ENCODE assay signal across 24 cellular contexts in genomic region chr13:89567025-89567424, GRCh38.
A peak's percentile ranks its signal among the peaks of the same experiment; 100 is the strongest.
DNase-seq lines count a peak whose midpoint lies in the region; ATAC-seq, FAIRE-seq and TF ChIP-seq lines count a peak whose summit lies in the region.
"Had no signal": no experiment of that assay in that cellular context is flagged by ENCODE, and none has a peak within 500 bp of the region (broad histone marks: within the 10 kb centered on the region; RNA-seq: fewer than 3 reads in every experiment).

No MANE protein-coding gene starts in this region.

- TF ChIP-seq RAD21 in A549 (conservative IDR thresholded peaks at IDR 0.05 in 1 of 2, IDR thresholded peaks at IDR 0.05 in 1 of 2), result no peak

- ATAC-seq in A549 (no peak), HG02610 (IDR thresholded peaks at IDR 0.05; ENCODE audit: unreplicated experiment) (no peak)

- TF ChIP-seq CTCF in A549 (IDR thresholded peaks at IDR 0.05), result no peak

- H3K9me3 ChIP-seq in A549, result no peaks in the 10 kb centered on the region
- peaks cover 7% of the 10 kb centered on the region; the same call in 1 of the 2 replicates for H3K9me3 ChIP-seq in SK-N-MC (ENCODE audit: low read depth, low read length)

- CTCF ChIA-PET in A549 (lab: Yijun Ruan, JAX), result no interaction called here

- FAIRE-seq in A549 (lab: Jason Lieb, UNC) (no peak), G401.6 (lab: Jason Lieb, UNC) (peak; percentile 8), colon (lab: Jason Lieb, UNC) (peak; percentile 33)
- FAIRE-seq: GM12891, GM18507 had no signal

- WGBS in A549 (ENCODE audit: missing lambda C conversion rate), result 93% methylated on average over 4 of the region's 4 CpGs

- no peak for TF ChIP-seq POLR2A in A549 (IDR thresholded peaks at IDR 0.05; ENCODE audit: low read length)

- no peak overlapping the region for H3K27ac ChIP-seq in A549
- peak overlapping the region; percentile 90 for H3K27ac ChIP-seq in SK-N-MC
- H3K27ac ChIP-seq: BLaER1 treated with 17β-estradiol and CSF1 and Interleukin-3, amounts not matched to agents 10 nM and 100 nM; C4-2B had no signal

- DNase-seq in A549 (ENCODE audit: low read depth in 1 of 2, low spot score in 1 of 2), result no peak
- no peak for DNase-seq in SK-N-MC (ENCODE audit: low read depth, low spot score)
- no peak for DNase-seq in NCI-H2171 treated with DMSO at 0.1 percent for 48 hours (lab: John Stamatoyannopoulos, UW)
- no peak for DNase-seq in CD1c-positive myeloid dendritic cell (ENCODE audit: extremely low spot score)
- DNase-seq: 8988T; AML-193; CD4-positive, alpha-beta memory T cell; CD4-positive, CD25-positive, alpha-beta regulatory T cell; CD8-positive, alpha-beta memory T cell; COR-L47; DMS 273 treated with DMSO at 0.1 percent for 48 hours; DMS153; DMS53; DMS79; DND-41; EL; GF-D8 had no signal

- H3K4me3 ChIP-seq in A549 (no peak overlapping the region), SK-N-MC (0 out of 2 replicates have a peak overlapping the region, but pooled peaks have one; percentile 47)
- H3K4me3 ChIP-seq: BLaER1 treated with 17β-estradiol and CSF1 and Interleukin-3, amounts not matched to agents 10 nM and 100 nM had no signal

- POLR2A ChIA-PET in A549 (lab: Yijun Ruan, JAX), result no interaction called here

- H3K4me1 ChIP-seq in A549, result no peaks in the 10 kb centered on the region
- H3K4me1 ChIP-seq: BLaER1 treated with 17β-estradiol and CSF1 and Interleukin-3, amounts not matched to agents 10 nM and 100 nM had no signal

- H3K9ac ChIP-seq in SK-N-MC (ENCODE audit: insufficient read length), result peak overlapping the region; percentile 58
- H3K9ac ChIP-seq: BLaER1 treated with 17β-estradiol and CSF1 and Interleukin-3, amounts not matched to agents 10 nM and 100 nM had no signal

- peaks cover 7% of the 10 kb centered on the region; the same call in 1 of the 2 replicates for H3K36me3 ChIP-seq in SK-N-MC (ENCODE audit: insufficient read depth, low read length)
- H3K36me3 ChIP-seq: BLaER1 treated with 17β-estradiol and CSF1 and Interleukin-3, amounts not matched to agents 10 nM and 100 nM had no signal

- no peak for TF ChIP-seq EP300 in A549 (IDR thresholded peaks at IDR 0.05)

- no peak overlapping the region for H3K4me2 ChIP-seq in A549
- H3K4me2 ChIP-seq: BLaER1 treated with 17β-estradiol and CSF1 and Interleukin-3, amounts not matched to agents 10 nM and 100 nM had no signal

TF ChIP-seq in A549, 52 proteins besides CTCF, POLR2A, EP300 and RAD21:
- no peak for TF ChIP-seq HES2 (IDR thresholded peaks at IDR 0.05)
- no peak for TF ChIP-seq ELK1 (IDR thresholded peaks at IDR 0.05; ENCODE audit: low read depth, low read length)
- no peak for TF ChIP-seq TFCP2L1 (CRISPR knock-in tag; IDR thresholded peaks at IDR 0.05)
- no peak for TF ChIP-seq RARB (CRISPR knock-in tag; IDR thresholded peaks at IDR 0.05)
- peak; percentile 35 for TF ChIP-seq MAFK (IDR thresholded peaks at IDR 0.05; ENCODE audit: partially characterized antibody)
- TF ChIP-seq JUN (IDR thresholded peaks at IDR 0.05), result no peak
